In the genomic region with DNA sequence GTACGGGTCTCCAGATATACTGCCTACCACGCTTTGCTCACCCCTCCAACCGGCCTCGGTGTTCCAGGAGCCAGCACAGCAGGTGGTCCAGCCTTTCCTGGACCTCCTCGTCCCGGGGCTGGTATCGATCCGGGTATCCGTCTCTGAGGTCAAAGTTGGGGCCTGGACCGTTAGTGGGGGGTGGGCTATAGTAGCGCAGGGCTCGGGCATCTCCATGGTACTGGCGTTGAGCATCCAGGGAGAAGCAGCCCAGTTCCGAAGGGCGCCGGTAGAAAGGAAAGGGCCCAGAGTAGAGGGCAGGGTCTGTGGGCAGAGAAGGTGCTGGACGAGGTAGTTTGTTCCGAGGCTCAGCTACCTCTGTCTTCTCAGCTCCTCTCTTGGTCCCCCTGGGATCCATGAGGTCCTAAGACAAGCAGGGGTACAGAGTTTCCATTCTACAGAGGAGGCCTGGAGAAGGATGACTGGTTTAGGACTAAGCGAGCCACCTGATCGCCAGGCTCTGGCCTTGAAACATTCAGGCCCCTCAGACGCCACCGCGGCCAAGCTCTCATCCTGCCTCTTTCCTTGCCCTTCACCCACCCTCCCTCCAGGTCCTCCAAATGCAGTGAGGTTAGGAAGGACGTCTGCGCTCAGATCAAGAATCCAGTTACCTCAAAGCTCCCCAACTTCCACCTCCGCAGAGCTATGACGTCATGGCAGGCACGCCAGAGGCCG, we compare ENCODE assay signal across 8 cellular contexts. TPM values are rescaled to one million over a fixed set of nuclear protein-coding genes. Genes with fewer than 3 reads are reported as not detected.
A peak's percentile ranks its signal among the peaks of the same experiment; 100 is the strongest.
DNase-seq lines count a peak whose midpoint lies in the region; ATAC-seq lines count a peak whose summit lies in the region.

No MANE protein-coding gene starts in this region.

- H3K36me3 Mint-ChIP-seq in activated CD4-positive, alpha-beta T cell treated with anti-CD3 and anti-CD28 coated beads, Interleukin-2, amount 10 ng/mL, durations not matched to agents 7 days and 5 days (ENCODE audit: low read depth), result peaks cover 31% of the 10 kb centered on the region
- H3K36me3 Mint-ChIP-seq in activated naive CD4-positive, alpha-beta T cell treated with anti-CD3 and anti-CD28 coated beads, Interleukin-2, amount 50 U/mL, for 72 hours, result peaks cover 5 to 7% of the 10 kb centered on the region in 2 donors
- peaks cover 41% of the 10 kb centered on the region for H3K36me3 Mint-ChIP-seq in stimulated activated memory B cell treated with anti-CD40 and anti-IgM and Interleukin-4, amounts not matched to agents 10 μg/mL and 1 μg/mL and 100 μg/mL, for 72 hours

- peak overlapping the region; percentile 99 for H3K27ac Mint-ChIP-seq in activated CD4-positive, alpha-beta T cell treated with anti-CD3 and anti-CD28 coated beads, Interleukin-2, amount 10 ng/mL, durations not matched to agents 7 days and 5 days
- H3K27ac Mint-ChIP-seq in activated naive CD4-positive, alpha-beta T cell treated with anti-CD3 and anti-CD28 coated beads, Interleukin-2, amount 50 U/mL, for 72 hours, result peak overlapping the region; percentile 100
- H3K27ac Mint-ChIP-seq in stimulated activated memory B cell treated with anti-CD40 and anti-IgM and Interleukin-4, amounts not matched to agents 10 μg/mL and 1 μg/mL and 100 μg/mL, for 72 hours, result peak overlapping the region; percentile 94

- H3K9me3 ChIP-seq in iPS-18a (ENCODE audit: control insufficient read depth, low read depth, low read length), result no peaks in the 10 kb centered on the region

- POLR2A ChIA-PET in activated CD4-positive, alpha-beta T cell treated with anti-CD3 and anti-CD28 coated beads, Interleukin-2, amount 10 ng/mL, durations not matched to agents 7 days and 5 days (lab: Charles Lee), result interaction anchor here (0.6 kb wide), 4 partner anchors 16 to 345 kb away, joined by 3 to 7 read pairs (median 4); no protein-coding TSS in a partner anchor

- peak overlapping the region; percentile 59 for H3K9ac ChIP-seq in iPS-18a (ENCODE audit: low read length)

- CTCF ChIA-PET in activated CD4-positive, alpha-beta T cell treated with anti-CD3 and anti-CD28 coated beads, Interleukin-2, amount 10 ng/mL, durations not matched to agents 7 days and 5 days (lab: Charles Lee), result interaction anchor here (0.7 to 4.6 kb wide), 5 partner anchors 12 to 108 kb away, joined by 3 to 19 read pairs (median 4); partner anchors contain the start of genes NELFE and SKIC2

- H3K27me3 ChIP-seq in iPS-18a (ENCODE audit: control insufficient read depth, insufficient read depth, low read length), result no peaks in the 10 kb centered on the region

- no peak for DNase-seq in activated CD4-positive, alpha-beta T cell treated with anti-CD3 and anti-CD28 coated beads, Interleukin-2, amount 10 ng/mL, durations not matched to agents 7 days and 5 days
- DNase-seq in activated CD4-positive, alpha-beta T cell treated with anti-CD3 and anti-CD28 coated beads for 4 hours, result no peak
- DNase-seq in activated naive CD4-positive, alpha-beta T cell treated with anti-CD3 and anti-CD28 coated beads, Interleukin-2, amount 50 U/mL, for 72 hours (ENCODE audit: low spot score in 2 of 2), result no peak
- DNase-seq in superior temporal gyrus (ENCODE audit: extremely low spot score), result no peak
- DNase-seq in HK-2 (ENCODE audit: unreplicated experiment), result no peak

- peaks cover 28% of the 10 kb centered on the region for H3K36me3 ChIP-seq in iPS-18a (ENCODE audit: control insufficient read depth, low read depth, low read length)

- peaks cover 5% of the 10 kb centered on the region for H3K4me1 ChIP-seq in iPS-18a (ENCODE audit: control insufficient read depth, low read depth, low read length)

- H3K9me3 Mint-ChIP-seq in activated CD4-positive, alpha-beta T cell treated with anti-CD3 and anti-CD28 coated beads, Interleukin-2, amount 10 ng/mL, durations not matched to agents 7 days and 5 days, result no peaks in the 10 kb centered on the region
- H3K9me3 Mint-ChIP-seq in activated naive CD4-positive, alpha-beta T cell treated with anti-CD3 and anti-CD28 coated beads, Interleukin-2, amount 50 U/mL, for 72 hours, result no peaks in the 10 kb centered on the region
- no peaks in the 10 kb centered on the region for H3K9me3 Mint-ChIP-seq in stimulated activated memory B cell treated with anti-CD40 and anti-IgM and Interleukin-4, amounts not matched to agents 10 μg/mL and 1 μg/mL and 100 μg/mL, for 72 hours

- peak overlapping the region; percentile 90 for H3K4me3 Mint-ChIP-seq in activated CD4-positive, alpha-beta T cell treated with anti-CD3 and anti-CD28 coated beads, Interleukin-2, amount 10 ng/mL, durations not matched to agents 7 days and 5 days
- peak overlapping the region; percentile 89 for H3K4me3 Mint-ChIP-seq in stimulated activated memory B cell treated with anti-CD40 and anti-IgM and Interleukin-4, amounts not matched to agents 10 μg/mL and 1 μg/mL and 100 μg/mL, for 72 hours

- peaks cover 37% of the 10 kb centered on the region for H3K4me1 Mint-ChIP-seq in activated CD4-positive, alpha-beta T cell treated with anti-CD3 and anti-CD28 coated beads, Interleukin-2, amount 10 ng/mL, durations not matched to agents 7 days and 5 days
- peaks cover 55% of the 10 kb centered on the region for H3K4me1 Mint-ChIP-seq in stimulated activated memory B cell treated with anti-CD40 and anti-IgM and Interleukin-4, amounts not matched to agents 10 μg/mL and 1 μg/mL and 100 μg/mL, for 72 hours

- no peaks in the 10 kb centered on the region for H3K27me3 Mint-ChIP-seq in activated CD4-positive, alpha-beta T cell treated with anti-CD3 and anti-CD28 coated beads, Interleukin-2, amount 10 ng/mL, durations not matched to agents 7 days and 5 days
- H3K27me3 Mint-ChIP-seq in stimulated activated memory B cell treated with anti-CD40 and anti-IgM and Interleukin-4, amounts not matched to agents 10 μg/mL and 1 μg/mL and 100 μg/mL, for 72 hours, result no peaks in the 10 kb centered on the region

- peak overlapping the region; percentile 91 for H3K4me3 ChIP-seq in iPS-18a (ENCODE audit: low read length)

- ATAC-seq in activated naive CD4-positive, alpha-beta T cell treated with anti-CD3 and anti-CD28 coated beads, Interleukin-2, amount 50 U/mL, for 72 hours, result no peak
- no peak for ATAC-seq in stimulated activated memory B cell treated with anti-CD40 and anti-IgM and Interleukin-4, amounts not matched to agents 10 μg/mL and 1 μg/mL and 100 μg/mL, for 72 hours
- ATAC-seq in HG03280 (IDR thresholded peaks at IDR 0.05; ENCODE audit: unreplicated experiment), result no peak

- H3K27ac ChIP-seq in iPS-18a (ENCODE audit: low read length), result peak overlapping the region; percentile 89

RNA-seq across cellular contexts. Expression of gene DXO, which starts 0.5 kb away (rescaled TPM):
- 10 to 100 TPM; 20.4 to 21.8 TPM for total RNA-seq in activated CD4-positive, alpha-beta T cell treated with anti-CD3 and anti-CD28 coated beads, Interleukin-2, amount 10 ng/mL, durations not matched to agents 7 days and 5 days
- 10 to 100 TPM; 16.2 to 18.5 TPM for total RNA-seq in activated naive CD4-positive, alpha-beta T cell treated with anti-CD3 and anti-CD28 coated beads, Interleukin-2, amount 50 U/mL, for 72 hours

RNA-seq across cellular contexts. Expression of gene C4A, which starts 10.4 kb away (rescaled TPM):
- 1 to 10 TPM; 3.0 to 4.2 TPM for total RNA-seq in activated CD4-positive, alpha-beta T cell treated with anti-CD3 and anti-CD28 coated beads, Interleukin-2, amount 10 ng/mL, durations not matched to agents 7 days and 5 days
- 1 to 10 TPM; 4.1 to 8.1 TPM for total RNA-seq in activated naive CD4-positive, alpha-beta T cell treated with anti-CD3 and anti-CD28 coated beads, Interleukin-2, amount 50 U/mL, for 72 hours

RNA-seq across cellular contexts. Expression of gene SKIC2, which starts 12.5 kb away (rescaled TPM):
- total RNA-seq in activated CD4-positive, alpha-beta T cell treated with anti-CD3 and anti-CD28 coated beads, Interleukin-2, amount 10 ng/mL, durations not matched to agents 7 days and 5 days, result 100 to 1,000 TPM in 1 of 2 experiments, 10 to 100 TPM in 1; 88.0 to 101 TPM
- total RNA-seq in activated naive CD4-positive, alpha-beta T cell treated with anti-CD3 and anti-CD28 coated beads, Interleukin-2, amount 50 U/mL, for 72 hours, result 100 to 1,000 TPM in 1 of 2 donors, 10 to 100 TPM in 1; 91.8 to 115 TPM

RNA-seq across cellular contexts. Expression of gene NELFE, which starts 12.7 kb away (rescaled TPM):
- total RNA-seq in activated CD4-positive, alpha-beta T cell treated with anti-CD3 and anti-CD28 coated beads, Interleukin-2, amount 10 ng/mL, durations not matched to agents 7 days and 5 days, result 10 to 100 TPM; 65.2 to 72.3 TPM
- total RNA-seq in activated naive CD4-positive, alpha-beta T cell treated with anti-CD3 and anti-CD28 coated beads, Interleukin-2, amount 50 U/mL, for 72 hours, result 10 to 100 TPM; 69.7 to 70.9 TPM

RNA-seq across cellular contexts. Expression of gene CFB, which starts 25.5 kb away (rescaled TPM):
- under 1 TPM in 1 of 2 experiments, not detected in 1; 0.37 TPM for total RNA-seq in activated CD4-positive, alpha-beta T cell treated with anti-CD3 and anti-CD28 coated beads, Interleukin-2, amount 10 ng/mL, durations not matched to agents 7 days and 5 days
- total RNA-seq in activated naive CD4-positive, alpha-beta T cell treated with anti-CD3 and anti-CD28 coated beads, Interleukin-2, amount 50 U/mL, for 72 hours, result 1 to 10 TPM; 1.9 to 3.6 TPM
